19 cellular contexts compared by ENCODE assay signal in the genomic region with DNA sequence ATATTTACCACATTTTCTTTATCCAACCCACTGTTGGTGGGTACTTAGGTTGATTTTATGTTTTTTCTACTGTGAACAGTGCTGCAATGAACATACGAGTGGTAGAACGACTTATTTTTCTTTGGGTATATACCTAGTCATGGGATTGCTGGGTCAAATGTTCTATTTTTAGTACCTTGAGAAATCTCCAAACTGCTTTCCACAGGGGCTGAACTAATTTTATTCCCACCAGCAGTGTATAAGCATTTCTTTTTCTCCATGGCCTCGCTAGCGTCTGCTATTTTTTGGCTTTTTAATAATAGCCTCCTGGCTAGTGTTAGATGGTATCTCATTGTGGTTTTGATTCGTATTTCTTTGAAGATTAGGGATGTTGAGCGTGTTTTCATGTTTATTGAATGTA.
"Had no signal": no experiment of that assay in that cellular context is flagged by ENCODE, and none has a peak within 500 bp of the region (broad histone marks: within the 10 kb centered on the region; RNA-seq: fewer than 3 reads in every experiment).

No MANE protein-coding gene starts in this region.

- H3K27me3 Mint-ChIP-seq: activated naive CD8-positive, alpha-beta T cell treated with anti-CD3 and anti-CD28 coated beads for 36 hours; dendritic cell treated with granulocyte-macrophage colony-stimulating factor and Interleukin-4, amounts not matched to agents 40 ng/mL and 50 ng/mL, for 4 days; progenitor cell of endocrine pancreas; stimulated activated naive CD8-positive, alpha-beta T cell treated with anti-CD3 and anti-CD28 coated beads, Interleukin-15, Interleukin-2, amounts not matched to agents 100 ng/mL and 50 ng/mL, for 24 hours had no signal

- H3K9me3 Mint-ChIP-seq: activated naive CD8-positive, alpha-beta T cell treated with anti-CD3 and anti-CD28 coated beads for 36 hours; dendritic cell treated with granulocyte-macrophage colony-stimulating factor and Interleukin-4, amounts not matched to agents 40 ng/mL and 50 ng/mL, for 4 days; stimulated activated naive CD8-positive, alpha-beta T cell treated with anti-CD3 and anti-CD28 coated beads, Interleukin-15, Interleukin-2, amounts not matched to agents 100 ng/mL and 50 ng/mL, for 24 hours had no signal

- H3K36me3 ChIP-seq: cardiac muscle cell had no signal

- H3K4me1 ChIP-seq: esophagus muscularis mucosa had no signal

- H3K36me3 Mint-ChIP-seq: activated naive CD8-positive, alpha-beta T cell treated with anti-CD3 and anti-CD28 coated beads for 36 hours had no signal

- H3K27ac ChIP-seq: cardiac muscle cell, esophagus muscularis mucosa, tibial nerve, WERI-Rb-1 had no signal

- H3K27me3 ChIP-seq: cardiac muscle cell, esophagus muscularis mucosa, tibial nerve had no signal

- H3K4me3 Mint-ChIP-seq: activated naive CD8-positive, alpha-beta T cell treated with anti-CD3 and anti-CD28 coated beads for 36 hours; dendritic cell treated with granulocyte-macrophage colony-stimulating factor and Interleukin-4, amounts not matched to agents 40 ng/mL and 50 ng/mL, for 4 days; stimulated activated naive CD8-positive, alpha-beta T cell treated with anti-CD3 and anti-CD28 coated beads, Interleukin-15, Interleukin-2, amounts not matched to agents 100 ng/mL and 50 ng/mL, for 24 hours had no signal

- H3K4me3 ChIP-seq: cardiac muscle cell, esophagus muscularis mucosa, tibial nerve had no signal

- DNase-seq: activated CD4-positive, alpha-beta T cell treated with anti-CD3 and anti-CD28 coated beads for 1 hour; activated CD4-positive, alpha-beta T cell treated with anti-CD3 and anti-CD28 coated beads, Interleukin-2, amount 50 U/mL, for 1 hour; activated naive CD8-positive, alpha-beta T cell treated with anti-CD3 and anti-CD28 coated beads for 36 hours; activated T-cell treated with anti-CD3 and anti-CD28 coated beads, Interleukin-2, amount 50 U/mL, for 1 hour; effector CD8-positive, alpha-beta T cell; glutamatergic neuron; hypothalamus; left ventricle myocardium superior; right cardiac atrium; stimulated activated CD4-positive, alpha-beta T cell treated with anti-CD3 and anti-CD28 coated beads, Interleukin-1b, Interleukin-23, amount 100 ng/mL, for 48 hours; substantia nigra; T-helper 1 cell; WERI-Rb-1 had no signal

- H3K27ac Mint-ChIP-seq: activated naive CD8-positive, alpha-beta T cell treated with anti-CD3 and anti-CD28 coated beads for 36 hours; dendritic cell treated with granulocyte-macrophage colony-stimulating factor and Interleukin-4, amounts not matched to agents 40 ng/mL and 50 ng/mL, for 4 days; progenitor cell of endocrine pancreas; stimulated activated naive CD8-positive, alpha-beta T cell treated with anti-CD3 and anti-CD28 coated beads, Interleukin-15, Interleukin-2, amounts not matched to agents 100 ng/mL and 50 ng/mL, for 24 hours had no signal
